ENCODE assay signal across 12 cellular contexts in the genomic region with DNA sequence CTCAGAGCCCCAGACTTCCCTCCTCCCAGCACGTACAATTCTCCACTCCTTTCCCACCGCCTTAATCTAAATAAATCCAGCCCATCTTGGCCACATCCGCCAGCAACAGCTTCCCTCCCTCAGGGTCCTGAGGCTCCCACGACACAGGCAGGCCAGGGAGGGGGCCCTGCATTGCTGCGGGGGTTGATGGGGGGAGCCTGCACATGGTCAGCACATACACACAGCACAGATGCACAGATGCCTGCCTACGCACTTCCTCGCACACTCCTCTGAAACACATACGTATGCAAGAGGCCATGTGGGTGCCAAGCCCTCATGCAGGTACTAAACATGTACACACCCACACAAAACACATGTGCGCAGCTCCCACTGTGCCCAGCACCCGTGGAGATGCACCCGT. TPM values are rescaled to one million over a fixed set of nuclear protein-coding genes. Genes with fewer than 3 reads are reported as not detected.
DNase-seq lines count a peak whose midpoint lies in the region; ATAC-seq, FAIRE-seq and TF ChIP-seq lines count a peak whose summit lies in the region.
"Had no signal": no experiment of that assay in that cellular context is flagged by ENCODE, and none has a peak within 500 bp of the region (broad histone marks: within the 10 kb centered on the region; RNA-seq: fewer than 3 reads in every experiment).

No MANE protein-coding gene starts in this region.

- TF ChIP-seq POLR2A in GM12891 (IDR thresholded peaks at IDR 0.05; ENCODE audit: low read depth, low read length), result no peak
- TF ChIP-seq POLR2A in right lobe of liver (IDR thresholded peaks at IDR 0.05), result no peak

- H3K9ac ChIP-seq in subcutaneous abdominal adipose tissue (ENCODE audit: low read length in 5 of 5), result no peak overlapping the region

- H3K9me3 ChIP-seq in right lobe of liver (no peaks in the 10 kb centered on the region), subcutaneous abdominal adipose tissue (ENCODE audit: control insufficient read depth in 5 of 5, low read length in 5 of 5) (no peaks in the 10 kb centered on the region), T-helper 17 cell (ENCODE audit: control insufficient read depth, low read length, poor library complexity, severe bottlenecking) (no peaks in the 10 kb centered on the region)

- no peak for TF ChIP-seq CTCF in right lobe of liver (IDR thresholded peaks at IDR 0.05)

- peaks cover 19% of the 10 kb centered on the region for H3K27me3 Mint-ChIP-seq in T-helper 17 cell
- H3K27me3 Mint-ChIP-seq: activated CD8-positive, alpha-beta memory T cell treated with anti-CD3 and anti-CD28 coated beads, Interleukin-2, amount 10 ng/mL, durations not matched to agents 7 days and 5 days had no signal

- H3K4me3 Mint-ChIP-seq in T-helper 17 cell, result no peak overlapping the region
- H3K4me3 Mint-ChIP-seq: activated CD8-positive, alpha-beta memory T cell treated with anti-CD3 and anti-CD28 coated beads, Interleukin-2, amount 10 ng/mL, durations not matched to agents 7 days and 5 days had no signal

- H3K27ac Mint-ChIP-seq in T-helper 17 cell, result no peak overlapping the region
- H3K27ac Mint-ChIP-seq: activated CD8-positive, alpha-beta memory T cell treated with anti-CD3 and anti-CD28 coated beads, Interleukin-2, amount 10 ng/mL, durations not matched to agents 7 days and 5 days had no signal

- H3K4me3 ChIP-seq in right lobe of liver (no peak overlapping the region), subcutaneous abdominal adipose tissue (ENCODE audit: low read depth in 1 of 5, low read length in 5 of 5) (peak overlapping the region in 2 of 5 donors; percentile 0 to 15)

- FAIRE-seq in GM12891 (lab: Jason Lieb, UNC), result no peak

- H3K4me1 ChIP-seq in right lobe of liver (peaks cover 0 to 67% (median 31%) of the 10 kb centered on the region in 4 donors), subcutaneous abdominal adipose tissue (ENCODE audit: control insufficient read depth in 5 of 5, insufficient read depth in 5 of 5, low read length in 5 of 5) (peaks cover 16 to 96% (median 85%) of the 10 kb centered on the region in 5 donors)

- H3K36me3 ChIP-seq in right lobe of liver (no peaks in the 10 kb centered on the region), subcutaneous abdominal adipose tissue (ENCODE audit: control insufficient read depth in 5 of 5, insufficient read depth in 5 of 5, low read length in 5 of 5) (peaks cover 0 to 8% (median 4%) of the 10 kb centered on the region in 5 donors)

- DNase-seq in GM12891 (ENCODE audit: insufficient read length, low spot score) (no peak), caudate nucleus (lab: John Stamatoyannopoulos, UW) (no peak), right lobe of liver (no peak), NCI-H146 treated with DMSO at 0.1 percent for 48 hours (lab: John Stamatoyannopoulos, UW; ENCODE audit: unreplicated experiment) (no peak), DMS153 treated with DMSO at 0.1 percent for 48 hours (lab: John Stamatoyannopoulos, UW; ENCODE audit: unreplicated experiment) (no peak), NCI-H446 (lab: John Stamatoyannopoulos, UW) (no peak), T-helper 17 cell (no peak)
- DNase-seq: activated CD8-positive, alpha-beta memory T cell treated with anti-CD3 and anti-CD28 coated beads, Interleukin-2, amount 10 ng/mL, durations not matched to agents 7 days and 5 days; central memory CD4-positive, alpha-beta T cell; NCI-H69; T-helper 2 cell had no signal

- 52% methylated on average over 6 of the region's 11 CpGs for WGBS in right lobe of liver (ENCODE audit: insufficient coverage, low coverage, low lambda C conversion rate, missing lambda C conversion rate)

- intact Hi-C loops in right lobe of liver (cut with DNase I), result no loop called here

- H3K27ac ChIP-seq in caudate nucleus (ENCODE audit: low read depth, low read length) (peak overlapping the region; percentile 20), right lobe of liver (peak overlapping the region; percentile 78 to 98 (median 93)), subcutaneous abdominal adipose tissue (ENCODE audit: low read depth, low read length) (peak overlapping the region; percentile 50)

- H3K4me1 Mint-ChIP-seq in T-helper 17 cell, result peaks cover 7% of the 10 kb centered on the region

- ATAC-seq in right lobe of liver (no peak), T-helper 17 cell (no peak)

- no peaks in the 10 kb centered on the region for H3K27me3 ChIP-seq in right lobe of liver
- peaks cover 0 to 23% (median 2%) of the 10 kb centered on the region in 5 donors for H3K27me3 ChIP-seq in subcutaneous abdominal adipose tissue (ENCODE audit: control insufficient read depth in 5 of 5, insufficient read depth in 4 of 5, low read length in 5 of 5)

- peaks cover 2% of the 10 kb centered on the region for H3K36me3 Mint-ChIP-seq in T-helper 17 cell (ENCODE audit: low read depth)

TF ChIP-seq in GM12891, 5 proteins besides CTCF, POLR2A, EP300 and RAD21:
- TF ChIP-seq PAX5 (IDR thresholded peaks at IDR 0.05; ENCODE audit: insufficient read depth, low read length, severe bottlenecking) (no peak), POU2F2 (IDR thresholded peaks at IDR 0.05; ENCODE audit: low read depth, low read length) (no peak), TAF1 (IDR thresholded peaks at IDR 0.05; ENCODE audit: low read depth, low read length) (no peak), SPI1 (IDR thresholded peaks at IDR 0.05; ENCODE audit: low read depth, low read length) (peak; percentile 5; the same call in 1 of the 2 replicates), POLR2AphosphoS5 (IDR thresholded peaks at IDR 0.05; ENCODE audit: low read depth, low read length) (no peak)

RNA-seq across cellular contexts. Expression of a gene that starts 14.8 kb away (rescaled TPM):
- polyA plus RNA-seq in GM12891 (2012; ENCODE audit: low read depth, missing spikeins), result 2.1 TPM
- total RNA-seq in right lobe of liver (10 to 100 TPM in 2 of 6 experiments, 1 to 10 TPM in 4; 6.8 to 19.5 (median 9.4) TPM), T-helper 17 cell (under 1 TPM in 1 of 2 donors, not detected in 1; 0.57 TPM)

RNA-seq across cellular contexts. Expression of a gene that starts 25.7 kb away (rescaled TPM):
- polyA plus RNA-seq in GM12891 (2012; ENCODE audit: low read depth, missing spikeins), result not detected
- total RNA-seq in right lobe of liver (not detected), T-helper 17 cell (not detected)
- total RNA-seq: activated CD8-positive, alpha-beta memory T cell treated with anti-CD3 and anti-CD28 coated beads, Interleukin-2, amount 10 ng/mL, durations not matched to agents 7 days and 5 days had no signal

RNA-seq across cellular contexts. Expression of a gene that starts 49.0 kb away (rescaled TPM):
- 0.23 TPM for polyA plus RNA-seq in GM12891 (2012; ENCODE audit: low read depth, missing spikeins)
- total RNA-seq in right lobe of liver (not detected), T-helper 17 cell (not detected)
- total RNA-seq: activated CD8-positive, alpha-beta memory T cell treated with anti-CD3 and anti-CD28 coated beads, Interleukin-2, amount 10 ng/mL, durations not matched to agents 7 days and 5 days had no signal

RNA-seq across cellular contexts. Expression of a gene that starts 54.5 kb away (rescaled TPM):
- polyA plus RNA-seq in GM12891 (2012; ENCODE audit: low read depth, missing spikeins), result 0.63 TPM
- 10 to 100 TPM; 13.0 to 45.1 (median 16.3) TPM for total RNA-seq in right lobe of liver
- 1 to 10 TPM; 2.7 to 3.4 TPM for total RNA-seq in T-helper 17 cell

Comparison
In these comparisons a context has a peak if more than half of its experiments do, and no peak if none do; other contexts are left out.
1. H3K27ac ChIP-seq: peak in every context shown above with its lines; median percentile 93 in right lobe of liver; 50 in subcutaneous abdominal adipose tissue; 20 in caudate nucleus.
2. RNA of a gene that starts 14.8 kb away (total RNA-seq): 6.8 to 19.5 TPM in right lobe of liver; 0.57 TPM in T-helper 17 cell; every median in the first group is over 4 times any median in the second.